Comparison of ENCODE assay signal across 8 cellular contexts in genomic region chr11:104254347-104254746, GRCh38.
DNase-seq lines count a peak whose midpoint lies in the region; ATAC-seq lines count a peak whose summit lies in the region.

No MANE protein-coding gene starts in this region.

- no peaks in the 10 kb centered on the region for H3K9me3 Mint-ChIP-seq in activated naive CD8-positive, alpha-beta T cell treated with anti-CD3 and anti-CD28 coated beads for 36 hours

- no peak overlapping the region for H3K4me3 Mint-ChIP-seq in activated naive CD8-positive, alpha-beta T cell treated with anti-CD3 and anti-CD28 coated beads for 36 hours

- H3K27ac Mint-ChIP-seq in activated naive CD8-positive, alpha-beta T cell treated with anti-CD3 and anti-CD28 coated beads for 36 hours = no peak overlapping the region

- DNase-seq in stimulated activated CD4-positive, alpha-beta T cell treated with anti-CD3 and anti-CD28 coated beads, Interleukin-15, amount 100 ng/mL, for 24 hours = peak; percentile 38
- DNase-seq in stimulated activated CD4-positive, alpha-beta T cell treated with anti-CD3 and anti-CD28 coated beads, Interleukin-4, amount 100 ng/mL, for 1 hour = no peak
- DNase-seq in NCI-H146 treated with DMSO at 0.1 percent for 48 hours (lab: John Stamatoyannopoulos, UW; ENCODE audit: unreplicated experiment) (peak; percentile 13), kidney tubule cell (ENCODE audit: low spot score) (peak; percentile 52), SHP77 treated with DMSO at 0.1 percent for 48 hours (lab: John Stamatoyannopoulos, UW) (no peak), OCI-M2 (lab: John Stamatoyannopoulos, UW; ENCODE audit: unreplicated experiment) (no peak)
- peak; percentile 1 for DNase-seq in activated naive CD8-positive, alpha-beta T cell treated with anti-CD3 and anti-CD28 coated beads for 36 hours

- no peaks in the 10 kb centered on the region for H3K36me3 Mint-ChIP-seq in activated naive CD8-positive, alpha-beta T cell treated with anti-CD3 and anti-CD28 coated beads for 36 hours

- ATAC-seq in HG02571 (IDR thresholded peaks at IDR 0.05; ENCODE audit: unreplicated experiment) = peak; percentile 63

- no peaks in the 10 kb centered on the region for H3K4me1 Mint-ChIP-seq in activated naive CD8-positive, alpha-beta T cell treated with anti-CD3 and anti-CD28 coated beads for 36 hours

- peaks cover 4% of the 10 kb centered on the region for H3K27me3 Mint-ChIP-seq in activated naive CD8-positive, alpha-beta T cell treated with anti-CD3 and anti-CD28 coated beads for 36 hours

Comparison
In these comparisons a context has a peak if more than half of its experiments do, and no peak if none do; other contexts are left out.
1. DNase-seq: peak in stimulated activated CD4-positive, alpha-beta T cell treated with anti-CD3 and anti-CD28 coated beads, Interleukin-15, amount 100 ng/mL, for 24 hours (single experiment), NCI-H146 treated with DMSO at 0.1 percent for 48 hours (single experiment), activated naive CD8-positive, alpha-beta T cell treated with anti-CD3 and anti-CD28 coated beads for 36 hours (single experiment) and kidney tubule cell (single experiment); none in stimulated activated CD4-positive, alpha-beta T cell treated with anti-CD3 and anti-CD28 coated beads, Interleukin-4, amount 100 ng/mL, for 1 hour (single experiment), SHP77 treated with DMSO at 0.1 percent for 48 hours (single experiment) and OCI-M2 (single experiment).